In the genomic region with DNA sequence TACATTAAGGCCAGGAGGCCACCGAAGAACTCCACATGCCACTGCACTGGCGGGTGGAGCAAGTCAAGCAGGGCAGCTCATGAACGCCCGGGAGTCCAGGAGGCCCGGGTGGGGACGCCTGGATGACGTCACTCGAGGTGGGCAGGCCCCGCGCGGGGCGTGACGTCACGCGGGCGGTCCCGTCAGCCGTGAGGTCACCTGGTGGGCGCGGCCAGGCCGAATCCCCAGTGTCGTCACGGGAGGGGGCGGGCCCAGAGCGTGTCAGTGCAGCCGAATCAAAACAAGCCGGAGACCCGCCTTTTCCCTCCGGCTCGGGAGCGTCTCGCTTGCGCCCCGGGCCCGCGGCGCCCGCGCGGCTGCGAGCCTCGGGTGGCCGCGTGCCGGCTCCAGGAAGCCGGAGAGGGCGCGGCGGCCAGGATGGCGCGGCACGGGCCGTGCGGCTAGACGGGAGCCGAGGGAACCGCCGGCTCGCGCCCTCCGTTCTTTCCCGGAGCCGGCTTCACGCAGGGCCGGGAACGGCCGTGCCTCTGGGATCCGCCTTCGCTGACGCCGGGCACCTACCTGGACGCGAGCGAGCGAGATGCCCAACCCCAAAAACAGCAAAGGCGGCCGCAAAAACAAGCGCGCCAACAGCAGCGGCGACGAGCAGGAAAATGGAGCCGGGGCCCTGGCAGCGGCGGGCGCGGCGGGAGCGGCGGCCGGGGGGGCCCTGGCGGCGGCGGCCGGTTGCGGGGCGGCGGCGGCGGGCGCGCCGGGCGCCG, we compare ENCODE assay signal across 8 cellular contexts. TPM values are rescaled to one million over a fixed set of nuclear protein-coding genes. Genes with fewer than 3 reads are reported as not detected.
DNase-seq lines count a peak whose midpoint lies in the region; ATAC-seq and TF ChIP-seq lines count a peak whose summit lies in the region.

A gene with protein sequence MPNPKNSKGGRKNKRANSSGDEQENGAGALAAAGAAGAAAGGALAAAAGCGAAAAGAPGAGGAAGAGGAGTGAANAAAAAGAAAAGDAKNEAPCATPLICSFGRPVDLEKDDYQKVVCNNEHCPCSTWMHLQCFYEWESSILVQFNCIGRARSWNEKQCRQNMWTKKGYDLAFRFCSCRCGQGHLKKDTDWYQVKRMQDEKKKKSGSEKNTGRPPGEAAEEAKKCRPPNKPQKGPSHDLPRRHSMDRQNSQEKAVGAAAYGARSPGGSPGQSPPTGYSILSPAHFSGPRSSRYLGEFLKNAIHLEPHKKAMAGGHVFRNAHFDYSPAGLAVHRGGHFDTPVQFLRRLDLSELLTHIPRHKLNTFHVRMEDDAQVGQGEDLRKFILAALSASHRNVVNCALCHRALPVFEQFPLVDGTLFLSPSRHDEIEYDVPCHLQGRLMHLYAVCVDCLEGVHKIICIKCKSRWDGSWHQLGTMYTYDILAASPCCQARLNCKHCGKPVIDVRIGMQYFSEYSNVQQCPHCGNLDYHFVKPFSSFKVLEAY (plus strand): TSS at position 264 of the 761 bp plus-strand sequence. CDS start 317 bp downstream, at position 581.

- H3K9ac ChIP-seq in DND-41 (ENCODE audit: low read depth, low read length) = peak within 1 kb of the TSS; percentile 86
- H3K9ac ChIP-seq in fibroblast of lung (ENCODE audit: insufficient read depth, low read length) = peak within 1 kb of the TSS; percentile 81

- POLR2A ChIA-PET in RWPE1 (lab: Yijun Ruan, JAX; ENCODE audit: low non-redundant PET) = no interaction called here
- POLR2A ChIA-PET in naive thymus-derived CD4-positive, alpha-beta T cell (lab: Charles Lee) = interaction anchor here (0.7 to 4.8 kb wide), 19 partner anchors 10 to 239 kb away, joined by 3 to 48 read pairs (median 6); a partner anchor contains a TSS

- intact Hi-C loops in naive thymus-derived CD4-positive, alpha-beta T cell (cut with micrococcal nuclease) = loop anchor here (1.0 to 10.0 kb wide), 6 partner anchors 107 to 1450 kb away; a partner anchor contains a TSS

- H3K79me2 ChIP-seq in DND-41 (ENCODE audit: insufficient read depth, low read length) (peaks cover 44% of the 10 kb centered on the region), fibroblast of lung (ENCODE audit: control insufficient read depth, insufficient read depth, low read length) (no peaks in the 10 kb centered on the region)

- peak; percentile 87 for ATAC-seq in DND-41 (ENCODE audit: insufficient read depth, low read depth)
- peak; percentile 80 for ATAC-seq in activated T-helper 17 cell treated with anti-CD3 and anti-CD28 coated beads, Interleukin-2, amount 50 U/mL, for 72 hours (replicated peaks)
- peak; percentile 91 for ATAC-seq in naive thymus-derived CD4-positive, alpha-beta T cell
- ATAC-seq in stimulated activated memory B cell treated with anti-CD40 and anti-IgM and Interleukin-4, amounts not matched to agents 10 μg/mL and 1 μg/mL and 100 μg/mL, for 72 hours = peak; percentile 91

- no peaks in the 10 kb centered on the region; the same call in 1 of the 2 replicates for H3K36me3 ChIP-seq in DND-41 (ENCODE audit: insufficient read depth, low read length)
- H3K36me3 ChIP-seq in fibroblast of lung (ENCODE audit: control insufficient read depth, insufficient read depth, low read length) = no peaks in the 10 kb centered on the region
- no peaks in the 10 kb centered on the region for H3K36me3 ChIP-seq in naive thymus-derived CD4-positive, alpha-beta T cell (ENCODE audit: control insufficient read depth in 2 of 3, insufficient read depth in 3 of 3, low read length in 3 of 3)

- H3K27ac ChIP-seq in DND-41 (ENCODE audit: low read length) = peak within 1 kb of the TSS; percentile 84
- H3K27ac ChIP-seq in RWPE1 = peak within 1 kb of the TSS; percentile 72
- peak within 1 kb of the TSS; percentile 78 for H3K27ac ChIP-seq in fibroblast of lung (ENCODE audit: insufficient read depth, low read length)
- peak within 1 kb of the TSS; percentile 100 for H3K27ac ChIP-seq in naive thymus-derived CD4-positive, alpha-beta T cell (ENCODE audit: low read depth, low read length)

- peak; percentile 96 for DNase-seq in DND-41
- DNase-seq in GOT3 (lab: John Stamatoyannopoulos, UW) = peak; percentile 65
- peak; percentile 92 for DNase-seq in LHCN-M2 (ENCODE audit: low read depth)
- DNase-seq in RWPE1 (ENCODE audit: low spot score) = peak; percentile 94
- DNase-seq in fibroblast of lung (ENCODE audit: low read depth in 2 of 2) = peak; percentile 93 to 97
- peak; percentile 99 to 100 (median 99) for DNase-seq in naive thymus-derived CD4-positive, alpha-beta T cell

- H3K27me3 ChIP-seq in DND-41 (ENCODE audit: insufficient read depth, low read length, poor library complexity) = no peaks in the 10 kb centered on the region
- H3K27me3 ChIP-seq in fibroblast of lung (ENCODE audit: control insufficient read depth, insufficient read depth, low read length) = no peaks in the 10 kb centered on the region
- H3K27me3 ChIP-seq in naive thymus-derived CD4-positive, alpha-beta T cell (ENCODE audit: control insufficient read depth in 2 of 2, insufficient read depth in 2 of 2, low read length in 2 of 2) = no peaks in the 10 kb centered on the region

- H3K9me3 ChIP-seq in DND-41 (ENCODE audit: insufficient read depth, low read length, severe bottlenecking) = no peaks in the 10 kb centered on the region
- H3K9me3 ChIP-seq in fibroblast of lung (ENCODE audit: control insufficient read depth, insufficient read depth, low read depth, low read length) = no peaks in the 10 kb centered on the region
- H3K9me3 ChIP-seq in naive thymus-derived CD4-positive, alpha-beta T cell (ENCODE audit: control insufficient read depth in 2 of 3, low read length in 3 of 3) = no peaks in the 10 kb centered on the region

- peaks cover 17% of the 10 kb centered on the region for H4K20me1 ChIP-seq in DND-41 (ENCODE audit: insufficient read depth, low read length)
- no peaks in the 10 kb centered on the region for H4K20me1 ChIP-seq in fibroblast of lung (ENCODE audit: control insufficient read depth, extremely low read depth, insufficient read depth, low read length)

- H3K4me2 ChIP-seq in DND-41 (ENCODE audit: insufficient read depth, low read length) (peak within 1 kb of the TSS; percentile 81), fibroblast of lung (ENCODE audit: extremely low read depth, insufficient read depth, low read length) (peak within 1 kb of the TSS; percentile 97)

- H3K4me1 ChIP-seq in DND-41 (ENCODE audit: insufficient read depth, low read length) = peaks cover 35% of the 10 kb centered on the region
- peaks cover 3% of the 10 kb centered on the region for H3K4me1 ChIP-seq in fibroblast of lung (ENCODE audit: control insufficient read depth, extremely low read depth, insufficient read depth, low read length)
- H3K4me1 ChIP-seq in naive thymus-derived CD4-positive, alpha-beta T cell (ENCODE audit: control insufficient read depth in 2 of 2, insufficient read depth in 2 of 2, low read length in 2 of 2) = peaks cover 21 to 43% of the 10 kb centered on the region in 2 donors

- H3K4me3 ChIP-seq in DND-41 (ENCODE audit: low read depth in 1 of 2, low read length in 2 of 2) (peak within 1 kb of the TSS; percentile 78 to 87; a peak in 3 of 4 replicates), fibroblast of lung (replicated peaks in 1 of 4; ENCODE audit: control extremely low read depth in 1 of 4, insufficient read depth in 1 of 4, low read depth in 3 of 4, low read length in 4 of 4) (peak within 1 kb of the TSS; percentile 71 to 95 (median 80))
- peak within 1 kb of the TSS; percentile 93 for H3K4me3 ChIP-seq in naive thymus-derived CD4-positive, alpha-beta T cell (ENCODE audit: low read length)

- H3K27me3 Mint-ChIP-seq in activated T-helper 17 cell treated with anti-CD3 and anti-CD28 coated beads, Interleukin-2, amount 50 U/mL, for 72 hours = no peaks in the 10 kb centered on the region
- H3K27me3 Mint-ChIP-seq in naive thymus-derived CD4-positive, alpha-beta T cell = peaks cover 0 to 2% (median 0%) of the 10 kb centered on the region in 5 donors
- H3K27me3 Mint-ChIP-seq in stimulated activated memory B cell treated with anti-CD40 and anti-IgM and Interleukin-4, amounts not matched to agents 10 μg/mL and 1 μg/mL and 100 μg/mL, for 72 hours = no peaks in the 10 kb centered on the region

- H3K4me3 Mint-ChIP-seq in activated T-helper 17 cell treated with anti-CD3 and anti-CD28 coated beads, Interleukin-2, amount 50 U/mL, for 72 hours = peak within 1 kb of the TSS; percentile 97
- peak within 1 kb of the TSS; percentile 84 to 99 (median 93) for H3K4me3 Mint-ChIP-seq in naive thymus-derived CD4-positive, alpha-beta T cell
- H3K4me3 Mint-ChIP-seq in stimulated activated memory B cell treated with anti-CD40 and anti-IgM and Interleukin-4, amounts not matched to agents 10 μg/mL and 1 μg/mL and 100 μg/mL, for 72 hours = peak within 1 kb of the TSS; percentile 92

- H2AFZ ChIP-seq in DND-41 (ENCODE audit: low read depth, low read length) = peak within 1 kb of the TSS; percentile 83
- H2AFZ ChIP-seq in fibroblast of lung (ENCODE audit: low read length) = peak within 1 kb of the TSS; percentile 82

- no peaks in the 10 kb centered on the region for H3K9me3 Mint-ChIP-seq in activated T-helper 17 cell treated with anti-CD3 and anti-CD28 coated beads, Interleukin-2, amount 50 U/mL, for 72 hours
- H3K9me3 Mint-ChIP-seq in naive thymus-derived CD4-positive, alpha-beta T cell = peaks cover 0 to 14% (median 0%) of the 10 kb centered on the region in 11 donors
- H3K9me3 Mint-ChIP-seq in stimulated activated memory B cell treated with anti-CD40 and anti-IgM and Interleukin-4, amounts not matched to agents 10 μg/mL and 1 μg/mL and 100 μg/mL, for 72 hours = no peaks in the 10 kb centered on the region

- H3K4me1 Mint-ChIP-seq in activated T-helper 17 cell treated with anti-CD3 and anti-CD28 coated beads, Interleukin-2, amount 50 U/mL, for 72 hours = peaks cover 46% of the 10 kb centered on the region
- peaks cover 51 to 77% (median 66%) of the 10 kb centered on the region in 7 donors for H3K4me1 Mint-ChIP-seq in naive thymus-derived CD4-positive, alpha-beta T cell
- peaks cover 82% of the 10 kb centered on the region for H3K4me1 Mint-ChIP-seq in stimulated activated memory B cell treated with anti-CD40 and anti-IgM and Interleukin-4, amounts not matched to agents 10 μg/mL and 1 μg/mL and 100 μg/mL, for 72 hours

- peaks cover 48% of the 10 kb centered on the region for H3K36me3 Mint-ChIP-seq in activated T-helper 17 cell treated with anti-CD3 and anti-CD28 coated beads, Interleukin-2, amount 50 U/mL, for 72 hours (ENCODE audit: low read depth)
- peaks cover 4 to 31% (median 24%) of the 10 kb centered on the region in 5 donors for H3K36me3 Mint-ChIP-seq in naive thymus-derived CD4-positive, alpha-beta T cell
- peaks cover 33% of the 10 kb centered on the region for H3K36me3 Mint-ChIP-seq in stimulated activated memory B cell treated with anti-CD40 and anti-IgM and Interleukin-4, amounts not matched to agents 10 μg/mL and 1 μg/mL and 100 μg/mL, for 72 hours

- H3K27ac Mint-ChIP-seq in activated T-helper 17 cell treated with anti-CD3 and anti-CD28 coated beads, Interleukin-2, amount 50 U/mL, for 72 hours = peak within 1 kb of the TSS; percentile 98
- peak within 1 kb of the TSS; percentile 95 to 100 (median 99) for H3K27ac Mint-ChIP-seq in naive thymus-derived CD4-positive, alpha-beta T cell
- H3K27ac Mint-ChIP-seq in stimulated activated memory B cell treated with anti-CD40 and anti-IgM and Interleukin-4, amounts not matched to agents 10 μg/mL and 1 μg/mL and 100 μg/mL, for 72 hours = peak within 1 kb of the TSS; percentile 96

- CTCF ChIA-PET in RWPE1 (lab: Yijun Ruan, JAX) = interaction anchor here (1.1 kb wide), 1 partner anchor 84 kb away, joined by 3 read pairs; no protein-coding TSS in a partner anchor
- CTCF ChIA-PET in naive thymus-derived CD4-positive, alpha-beta T cell (lab: Charles Lee) = interaction anchor here (0.6 to 1.9 kb wide), 4 partner anchors 10 to 249 kb away, joined by 4 to 10 read pairs (median 4); no protein-coding TSS in a partner anchor

- TF ChIP-seq CTCF in DND-41 (IDR thresholded peaks at IDR 0.05; ENCODE audit: borderline replicate concordance, extremely low read depth, low read length, poor library complexity, severe bottlenecking) (no peak), RWPE1 (conservative IDR thresholded peaks at IDR 0.05; ENCODE audit: low read depth) (no peak), fibroblast of lung (conservative IDR thresholded peaks at IDR 0.05 in 1 of 2, IDR thresholded peaks at IDR 0.05 in 1 of 2; ENCODE audit: low read depth in 1 of 2, low read length in 2 of 2) (no peak)

RNA-seq across cellular contexts. Expression of the gene that starts here (rescaled TPM):
- total RNA-seq in LHCN-M2 (2014; rRNA removed) (7.4 and 8.6 TPM in 2 replicates), fibroblast of lung (20.8 and 26.6 TPM in 2 replicates)
- 2.4 TPM for polyA plus RNA-seq in LHCN-M2 (2012)
- 10 to 100 TPM; 67.0 to 85.7 TPM for total RNA-seq in activated T-helper 17 cell treated with anti-CD3 and anti-CD28 coated beads, Interleukin-2, amount 50 U/mL, for 72 hours
- polyA plus RNA-seq in fibroblast of lung = 6.5 and 13.0 TPM in 2 replicates
- 4.4 and 9.5 TPM in 2 replicates for polyA plus RNA-seq in fibroblast of lung (2012)
- polyA minus RNA-seq in fibroblast of lung (ENCODE audit: low replicate concordance) = 6.9 and 7.4 TPM in 2 replicates
- 100 to 1,000 TPM in 3 of 5 experiments, 10 to 100 TPM in 2; 54.1 to 145 (median 130) TPM for total RNA-seq in naive thymus-derived CD4-positive, alpha-beta T cell
- 1 to 10 TPM; 5.5 to 6.3 TPM for polyA plus RNA-seq in naive thymus-derived CD4-positive, alpha-beta T cell

Comparison
In these comparisons a context has a peak if more than half of its experiments do, and no peak if none do; other contexts are left out.
1. Peak in every context shown above with its lines: DNase-seq, ATAC-seq, H3K4me3 ChIP-seq and H3K27ac ChIP-seq.